In genomic region chr21:42758721-42759593, GRCh38 we compare ENCODE assay signal across 24 cellular contexts.
"Had no signal": no experiment of that assay in that cellular context is flagged by ENCODE, and none has a peak within 500 bp of the region (broad histone marks: within the 10 kb centered on the region; RNA-seq: fewer than 3 reads in every experiment).

No MANE protein-coding gene starts in this region.

- H3K36me3 Mint-ChIP-seq: activated naive CD4-positive, alpha-beta T cell treated with anti-CD3 and anti-CD28 coated beads, Interleukin-2, amount 50 U/mL, for 24 hours; immature natural killer cell; memory B cell had no signal

- H3K4me3 Mint-ChIP-seq: activated naive CD4-positive, alpha-beta T cell treated with anti-CD3 and anti-CD28 coated beads, Interleukin-2, amount 50 U/mL, for 24 hours; activated T-cell treated with anti-CD3 and anti-CD28 coated beads, Interleukin-2, amount 50 U/mL, for 4 hours; dendritic cell treated with granulocyte-macrophage colony-stimulating factor and Interleukin-4, amounts not matched to agents 40 ng/mL and 50 ng/mL, for 4 days; immature natural killer cell; memory B cell; naive thymus-derived CD4-positive, alpha-beta T cell; stimulated activated naive CD8-positive, alpha-beta T cell treated with anti-CD3 and anti-CD28 coated beads, Interleukin-15, Interleukin-2, amounts not matched to agents 100 ng/mL and 50 ng/mL, for 24 hours had no signal

- H3K27me3 Mint-ChIP-seq: activated naive CD4-positive, alpha-beta T cell treated with anti-CD3 and anti-CD28 coated beads, Interleukin-2, amount 50 U/mL, for 24 hours; naive thymus-derived CD4-positive, alpha-beta T cell; stimulated activated naive CD8-positive, alpha-beta T cell treated with anti-CD3 and anti-CD28 coated beads, Interleukin-15, Interleukin-2, amounts not matched to agents 100 ng/mL and 50 ng/mL, for 24 hours had no signal

- H3K27ac ChIP-seq: cardiac muscle cell, esophagus muscularis mucosa, gastroesophageal sphincter, left ventricle myocardium inferior, neutrophil, parathyroid adenoma, uterus had no signal

- H3K4me1 ChIP-seq: parathyroid adenoma, tibial nerve, uterus had no signal

- H3K9me3 ChIP-seq: esophagus muscularis mucosa, gastroesophageal sphincter, left ventricle myocardium inferior, neutrophil, tibial nerve, uterus had no signal

- ATAC-seq: activated T-cell treated with anti-CD3 and anti-CD28 coated beads, Interleukin-2, amount 50 U/mL, for 4 hours; gastroesophageal sphincter; SK-N-SH treated with all-trans-retinoic acid at 6 μM for 48 hours had no signal

- H3K9me3 Mint-ChIP-seq: activated naive CD4-positive, alpha-beta T cell treated with anti-CD3 and anti-CD28 coated beads, Interleukin-2, amount 50 U/mL, for 24 hours; activated T-cell treated with anti-CD3 and anti-CD28 coated beads, Interleukin-2, amount 50 U/mL, for 4 hours; dendritic cell treated with granulocyte-macrophage colony-stimulating factor and Interleukin-4, amounts not matched to agents 40 ng/mL and 50 ng/mL, for 4 days; immature natural killer cell; memory B cell; naive thymus-derived CD4-positive, alpha-beta T cell; stimulated activated naive CD8-positive, alpha-beta T cell treated with anti-CD3 and anti-CD28 coated beads, Interleukin-15, Interleukin-2, amounts not matched to agents 100 ng/mL and 50 ng/mL, for 24 hours had no signal

- H3K4me1 Mint-ChIP-seq: activated naive CD4-positive, alpha-beta T cell treated with anti-CD3 and anti-CD28 coated beads, Interleukin-2, amount 50 U/mL, for 24 hours; immature natural killer cell had no signal

- DNase-seq: activated CD4-positive, alpha-beta T cell treated with anti-CD3 and anti-CD28 coated beads for 48 hours; activated CD4-positive, CD25-positive, alpha-beta regulatory T cell; activated CD8-positive, alpha-beta memory T cell treated with anti-CD3 and anti-CD28 coated beads, Interleukin-2, amount 50 U/mL, for 4 hours; activated effector memory CD4-positive, alpha-beta T cell treated with anti-CD3 and anti-CD28 coated beads, Interleukin-2, amount 50 U/mL, for 16 hours; activated T-cell treated with anti-CD3 and anti-CD28 coated beads, Interleukin-2, amount 50 U/mL, for 4 hours; effector memory CD4-positive, alpha-beta T cell; immature natural killer cell; kidney glomerular epithelial cell; left ventricle myocardium inferior; naive thymus-derived CD4-positive, alpha-beta T cell; stimulated activated CD4-positive, alpha-beta T cell treated with anti-CD3 and anti-CD28 coated beads, Interleukin-1b, Interleukin-23, amount 100 ng/mL, for 48 hours; T-helper 1 cell; uterus had no signal

- H3K36me3 ChIP-seq: cardiac muscle cell, neutrophil, uterus had no signal

- H3K4me3 ChIP-seq: cardiac muscle cell, esophagus muscularis mucosa, gastroesophageal sphincter, left ventricle myocardium inferior, tibial nerve, uterus had no signal

- H3K27ac Mint-ChIP-seq: activated naive CD4-positive, alpha-beta T cell treated with anti-CD3 and anti-CD28 coated beads, Interleukin-2, amount 50 U/mL, for 24 hours; dendritic cell treated with granulocyte-macrophage colony-stimulating factor and Interleukin-4, amounts not matched to agents 40 ng/mL and 50 ng/mL, for 4 days; memory B cell; stimulated activated naive CD8-positive, alpha-beta T cell treated with anti-CD3 and anti-CD28 coated beads, Interleukin-15, Interleukin-2, amounts not matched to agents 100 ng/mL and 50 ng/mL, for 24 hours had no signal
